ENCODE assay signal across 8 cellular contexts in genomic region chr10:12214763-12215218, GRCh38. TPM values are rescaled to one million over a fixed set of nuclear protein-coding genes. Genes with fewer than 3 reads are reported as not detected.
A peak's percentile ranks its signal among the peaks of the same experiment; 100 is the strongest.
DNase-seq lines count a peak whose midpoint lies in the region; ATAC-seq, FAIRE-seq and TF ChIP-seq lines count a peak whose summit lies in the region.

No MANE protein-coding gene starts in this region.

- DNase-seq in NCI-H1092 treated with DMSO at 0.1 percent for 48 hours (lab: John Stamatoyannopoulos, UW): peak; percentile 18
- DNase-seq in NCI-H1092 (lab: John Stamatoyannopoulos, UW): no peak
- DNase-seq in T follicular helper cell (ENCODE audit: low read depth): peak; percentile 31
- DNase-seq in mesothelial cell of epicardium (ENCODE audit: low spot score in 2 of 2, unreplicated experiment in 2 of 2): no peak
- no peak for DNase-seq in upper lobe of right lung

- peaks cover 12% of the 10 kb centered on the region for H3K9me3 Mint-ChIP-seq in mesothelial cell of epicardium

- peak overlapping the region; percentile 74 for H3K27ac Mint-ChIP-seq in mesothelial cell of epicardium

- H3K4me3 ChIP-seq in HUES48 (ENCODE audit: low read depth, low read length) (no peak overlapping the region), upper lobe of right lung (no peak overlapping the region)

- H3K9me3 ChIP-seq in HUES48 (ENCODE audit: control insufficient read depth, insufficient read depth, low read length) (no peaks in the 10 kb centered on the region), upper lobe of right lung (no peaks in the 10 kb centered on the region)

- intact Hi-C loops in upper lobe of right lung (cut with DNase I): no loop called here

- H3K4me1 ChIP-seq in HUES48 (ENCODE audit: control insufficient read depth, insufficient read depth, low read length) (no peaks in the 10 kb centered on the region), upper lobe of right lung (no peaks in the 10 kb centered on the region)

- H3K27me3 ChIP-seq in HUES48 (ENCODE audit: control insufficient read depth, insufficient read depth, low read length) (no peaks in the 10 kb centered on the region), upper lobe of right lung (no peaks in the 10 kb centered on the region)

- H3K27me3 Mint-ChIP-seq in mesothelial cell of epicardium (ENCODE audit: low read depth): no peaks in the 10 kb centered on the region

- peaks cover 18% of the 10 kb centered on the region for H3K4me1 Mint-ChIP-seq in mesothelial cell of epicardium

- H3K27ac ChIP-seq in HUES48 (ENCODE audit: low read depth, low read length) (peak overlapping the region; percentile 35), upper lobe of right lung (no peak overlapping the region)

- H3K36me3 ChIP-seq in HUES48 (ENCODE audit: control insufficient read depth, insufficient read depth, low read length) (peaks cover 89% of the 10 kb centered on the region), upper lobe of right lung (peaks cover 71% of the 10 kb centered on the region)

- peak; percentile 52 for ATAC-seq in upper lobe of right lung
- no peak for ATAC-seq in GM21619 (IDR thresholded peaks at IDR 0.05; ENCODE audit: unreplicated experiment)

- no peak overlapping the region for H3K9ac ChIP-seq in HUES48 (ENCODE audit: low read depth, low read length)

- H3K36me3 Mint-ChIP-seq in mesothelial cell of epicardium: peaks cover 56% of the 10 kb centered on the region

- FAIRE-seq in colon (lab: Jason Lieb, UNC): peak; percentile 69

- H3K4me3 Mint-ChIP-seq in mesothelial cell of epicardium: no peak overlapping the region

- TF ChIP-seq CTCF in mesothelial cell of epicardium (IDR thresholded peaks at IDR 0.05; ENCODE audit: unreplicated experiment) (peak; percentile 77), upper lobe of right lung (IDR thresholded peaks at IDR 0.05) (peak; percentile 73)

RNA-seq across cellular contexts. Expression of gene CDC123, which starts 18.8 kb away (rescaled TPM):
- total RNA-seq in mesothelial cell of epicardium (60.2 to 65.7 TPM (median 60.8 TPM) in 3 replicates), upper lobe of right lung (44.3 TPM)

RNA-seq across cellular contexts. Expression of gene NUDT5, which starts 19.1 kb away (rescaled TPM):
- total RNA-seq in mesothelial cell of epicardium (51.0 to 58.6 TPM (median 54.1 TPM) in 3 replicates), upper lobe of right lung (49.9 TPM)

Comparison
In these comparisons a context has a peak if more than half of its experiments do, and no peak if none do; other contexts are left out.
1. DNase-seq: peak in NCI-H1092 treated with DMSO at 0.1 percent for 48 hours (single experiment) and T follicular helper cell (single experiment); none in NCI-H1092 (single experiment), mesothelial cell of epicardium (0 of 2) and upper lobe of right lung (single experiment).